ENCODE assay signal across 37 cellular contexts in genomic region chr6:36308514-36308913, GRCh38. TPM values are rescaled to one million over a fixed set of nuclear protein-coding genes. Genes with fewer than 3 reads are reported as not detected.
"Had no signal": no experiment of that assay in that cellular context is flagged by ENCODE, and none has a peak within 500 bp of the region (broad histone marks: within the 10 kb centered on the region; RNA-seq: fewer than 3 reads in every experiment).

No MANE protein-coding gene starts in this region.

- H3K36me3 ChIP-seq: adrenal gland, brain microvascular endothelial cell, breast epithelium had no signal

- DNase-seq: activated B cell treated with CpG ODN at 0.5 μM for 24 hours; activated CD4-positive, alpha-beta memory T cell treated with anti-CD3 and anti-CD28 coated beads for 36 hours; activated CD4-positive, alpha-beta T cell treated with anti-CD3 and anti-CD28 coated beads for 4 hours; activated CD4-positive, alpha-beta T cell treated with anti-CD3 and anti-CD28 coated beads, Interleukin-2, amount 10 ng/mL, durations not matched to agents 24 days and 14 days; activated CD4-positive, alpha-beta T cell treated with anti-CD3 and anti-CD28 coated beads, Interleukin-2, amount 50 U/mL, for 1 hour; activated CD4-positive, alpha-beta T cell treated with anti-CD3 and anti-CD28 coated beads, Interleukin-2, amount 50 U/mL, for 4 hours; activated CD4-positive, CD25-positive, alpha-beta regulatory T cell treated with anti-CD3 and anti-CD28 coated beads, Interleukin-2, amount 50 U/mL, for 72 hours; activated CD8-positive, alpha-beta memory T cell treated with anti-CD3 and anti-CD28 coated beads, Interleukin-2, amount 50 U/mL, for 4 hours; activated CD8-positive, alpha-beta T cell treated with anti-CD3 and anti-CD28 coated beads for 36 hours; activated effector memory CD4-positive, alpha-beta T cell treated with anti-CD3 and anti-CD28 coated beads, Interleukin-2, amount 50 U/mL, for 16 hours; activated gamma-delta T cell treated with Interleukin-2 at 50 U/mL for 16 hours; activated naive CD4-positive, alpha-beta T cell; activated naive CD4-positive, alpha-beta T cell treated with anti-CD3 and anti-CD28 coated beads for 36 hours; activated naive CD4-positive, alpha-beta T cell treated with anti-CD3 and anti-CD28 coated beads, Interleukin-2, amount 50 U/mL, for 16 hours; activated naive CD8-positive, alpha-beta T cell treated with anti-CD3 and anti-CD28 coated beads for 36 hours; activated T-cell treated with anti-CD3 and anti-CD28 coated beads for 4 hours; activated T-cell treated with anti-CD3 and anti-CD28 coated beads, Interleukin-2, amount 50 U/mL, for 1 hour; activated T-cell treated with anti-CD3 and anti-CD28 coated beads, Interleukin-2, amount 50 U/mL, for 4 hours; activated T-cell treated with anti-CD3 and anti-CD28 coated beads, Interleukin-2, amount 50 U/mL, for 72 hours; amniotic stem cell; aorta; body of pancreas; brain microvascular endothelial cell; central memory CD4-positive, alpha-beta T cell; T-helper 2 cell; T-helper 9 cell had no signal

- H3K27me3 ChIP-seq: adrenal gland, body of pancreas, brain microvascular endothelial cell, breast epithelium had no signal

- H3K4me1 ChIP-seq: adrenal gland, breast epithelium had no signal

- H3K27ac ChIP-seq: adrenal gland, body of pancreas, brain microvascular endothelial cell, breast epithelium, VCaP had no signal

- FAIRE-seq: astrocyte, TTC549 had no signal

- H3K9me3 ChIP-seq: adrenal gland, body of pancreas, breast epithelium had no signal

- H3K4me3 ChIP-seq: adrenal gland, body of pancreas, breast epithelium had no signal

- ATAC-seq: activated CD8-positive, alpha-beta T cell treated with anti-CD3 and anti-CD28 coated beads for 36 hours; activated naive CD4-positive, alpha-beta T cell treated with anti-CD3 and anti-CD28 coated beads, Interleukin-2, amount 50 U/mL, for 72 hours; activated T-cell treated with anti-CD3 and anti-CD28 coated beads, Interleukin-2, amount 50 U/mL, for 4 hours; activated T-cell treated with anti-CD3 and anti-CD28 coated beads, Interleukin-2, amount 50 U/mL, for 72 hours; activated T-helper 17 cell treated with anti-CD3 and anti-CD28 coated beads, Interleukin-2, amount 50 U/mL, for 72 hours; body of pancreas had no signal

RNA-seq across cellular contexts. Expression of gene BNIP5, which starts 28.2 kb away (rescaled TPM):
- total RNA-seq: activated CD4-positive, alpha-beta memory T cell treated with anti-CD3 and anti-CD28 coated beads for 36 hours; activated CD4-positive, alpha-beta T cell treated with anti-CD3 and anti-CD28 coated beads, Interleukin-2, amount 10 ng/mL, durations not matched to agents 24 days and 14 days; activated CD8-positive, alpha-beta memory T cell treated with anti-CD3 and anti-CD28 coated beads for 36 hours; activated CD8-positive, alpha-beta T cell treated with anti-CD3 and anti-CD28 coated beads for 36 hours; activated naive CD4-positive, alpha-beta T cell treated with anti-CD3 and anti-CD28 coated beads for 36 hours; activated naive CD4-positive, alpha-beta T cell treated with anti-CD3 and anti-CD28 coated beads, Interleukin-2, amount 50 U/mL, for 72 hours; activated naive CD8-positive, alpha-beta T cell treated with anti-CD3 and anti-CD28 coated beads for 36 hours; activated T-cell treated with anti-CD3 and anti-CD28 coated beads, Interleukin-2, amount 50 U/mL, for 4 hours; activated T-cell treated with anti-CD3 and anti-CD28 coated beads, Interleukin-2, amount 50 U/mL, for 72 hours; activated T-helper 1 cell treated with anti-CD3 and anti-CD28 coated beads, Interleukin-12 subunit alpha, Interleukin-12 subunit beta, Interleukin-2, Interleukin-4 antibody, amounts not matched to agents 30 ng/mL and 10 ng/mL and 1 ng/mL, durations not matched to agents 14 hours and 24 hours and 36 hours; activated T-helper 17 cell treated with anti-CD3 and anti-CD28 coated beads, Interleukin-2, amount 50 U/mL, for 72 hours; adrenal gland; aorta; astrocyte; cardiac septum; cerebellum had no signal

RNA-seq across cellular contexts. Expression of gene PNPLA1, which starts 38.7 kb away (rescaled TPM):
- total RNA-seq: activated B cell treated with CpG ODN at 0.5 μM for 24 hours; activated CD4-positive, alpha-beta memory T cell treated with anti-CD3 and anti-CD28 coated beads for 36 hours; activated CD4-positive, alpha-beta T cell treated with anti-CD3 and anti-CD28 coated beads, Interleukin-2, amount 10 ng/mL, durations not matched to agents 24 days and 14 days; activated CD8-positive, alpha-beta memory T cell treated with anti-CD3 and anti-CD28 coated beads for 36 hours; activated CD8-positive, alpha-beta T cell treated with anti-CD3 and anti-CD28 coated beads for 36 hours; activated naive CD4-positive, alpha-beta T cell treated with anti-CD3 and anti-CD28 coated beads for 36 hours; activated naive CD4-positive, alpha-beta T cell treated with anti-CD3 and anti-CD28 coated beads, Interleukin-2, amount 50 U/mL, for 72 hours; activated naive CD8-positive, alpha-beta T cell treated with anti-CD3 and anti-CD28 coated beads for 36 hours; activated T-cell treated with anti-CD3 and anti-CD28 coated beads, Interleukin-2, amount 50 U/mL, for 72 hours; activated T-helper 1 cell treated with anti-CD3 and anti-CD28 coated beads, Interleukin-12 subunit alpha, Interleukin-12 subunit beta, Interleukin-2, Interleukin-4 antibody, amounts not matched to agents 30 ng/mL and 10 ng/mL and 1 ng/mL, durations not matched to agents 14 hours and 24 hours and 36 hours; activated T-helper 17 cell treated with anti-CD3 and anti-CD28 coated beads, Interleukin-2, amount 50 U/mL, for 72 hours; astrocyte; body of pancreas; breast epithelium; cardiac septum; cerebellum had no signal
